ENCODE assay signal across 12 cellular contexts in the genomic region with DNA sequence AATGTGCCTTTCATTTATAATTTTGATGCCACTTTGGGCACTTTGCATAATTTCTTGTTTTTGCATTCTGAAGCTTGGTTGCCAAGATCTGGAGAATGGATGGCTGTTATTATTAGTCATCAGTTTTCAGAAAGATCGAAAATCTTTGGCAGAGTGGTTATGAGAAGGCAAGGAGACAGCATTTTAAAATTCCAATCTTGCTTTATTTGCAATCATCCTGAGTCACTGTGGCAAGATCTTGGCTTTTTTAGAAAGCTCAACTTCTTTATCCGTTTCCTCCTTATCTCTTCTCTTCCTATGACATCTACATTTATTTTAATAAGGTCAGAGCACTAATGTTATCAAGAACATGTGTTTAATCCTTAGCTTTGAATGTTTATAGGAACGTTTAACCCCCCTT. TPM values are rescaled to one million over a fixed set of nuclear protein-coding genes. Genes with fewer than 3 reads are reported as not detected.
A peak's percentile ranks its signal among the peaks of the same experiment; 100 is the strongest.
DNase-seq lines count a peak whose midpoint lies in the region; ATAC-seq and TF ChIP-seq lines count a peak whose summit lies in the region.
"Had no signal": no experiment of that assay in that cellular context is flagged by ENCODE, and none has a peak within 500 bp of the region (broad histone marks: within the 10 kb centered on the region; RNA-seq: fewer than 3 reads in every experiment).

No MANE protein-coding gene starts in this region.

- intact Hi-C loops in Right ventricle myocardium inferior (cut with DNase I) (loop anchor here (2.0 kb wide), 1 partner anchor 32 kb away; a partner anchor contains a TSS), mammary epithelial cell (cut with micrococcal nuclease) (no loop called here), testis (cut with DNase I; ENCODE audit: low total_unique reads) (no loop called here)

- no peaks in the 10 kb centered on the region for H4K20me1 ChIP-seq in mammary epithelial cell (ENCODE audit: insufficient read depth, low read length)

- H3K4me3 ChIP-seq in right atrium auricular region (no peak overlapping the region), mammary epithelial cell (replicated peaks in 1 of 3; ENCODE audit: insufficient read depth in 1 of 3, low read depth in 2 of 3, low read length in 3 of 3) (no peak overlapping the region), testis (no peak overlapping the region)

- no peaks in the 10 kb centered on the region for H3K79me2 ChIP-seq in mammary epithelial cell (ENCODE audit: insufficient read depth, low read length)

- H3K27ac ChIP-seq in right atrium auricular region = peak overlapping the region; percentile 62 to 67
- H3K27ac ChIP-seq in mammary epithelial cell (ENCODE audit: insufficient read depth, low read depth, low read length) = peak overlapping the region; percentile 18
- H3K27ac ChIP-seq in testis = no peak overlapping the region
- H3K27ac ChIP-seq: WERI-Rb-1 had no signal

- in situ Hi-C loops in mammary epithelial cell (cut with MboI; ENCODE audit: low sequenced_read_pairs in 2 of 2) = loop anchor here (25.0 kb wide), 1 partner anchor 471 kb away; no protein-coding TSS in a partner anchor

- H3K4me1 ChIP-seq in right atrium auricular region (peaks cover 0 to 28% of the 10 kb centered on the region in 2 donors), mammary epithelial cell (ENCODE audit: insufficient read depth, low read length) (peaks cover 13% of the 10 kb centered on the region), testis (no peaks in the 10 kb centered on the region)

- H3K27me3 ChIP-seq in right atrium auricular region (no peaks in the 10 kb centered on the region), mammary epithelial cell (ENCODE audit: insufficient read depth, low read length) (no peaks in the 10 kb centered on the region), testis (no peaks in the 10 kb centered on the region)

- no peaks in the 10 kb centered on the region for H3K36me3 ChIP-seq in right atrium auricular region
- H3K36me3 ChIP-seq in mammary epithelial cell (ENCODE audit: insufficient read depth, low read length) = no peaks in the 10 kb centered on the region
- H3K36me3 ChIP-seq in testis (ENCODE audit: low read depth, missing control alignments) = no peaks in the 10 kb centered on the region
- H3K36me3 ChIP-seq: WERI-Rb-1 had no signal

- CTCF ChIA-PET in mammary epithelial cell (lab: Charles Lee; ENCODE audit: low non-redundant PET) = interaction anchor here (0.5 kb wide), 1 partner anchor 328 kb away, joined by 4 read pairs; no protein-coding TSS in a partner anchor

- H2AFZ ChIP-seq in mammary epithelial cell (ENCODE audit: low read depth, low read length) = no peak overlapping the region

- ATAC-seq in Right ventricle myocardium inferior (no peak), GM21526 (IDR thresholded peaks at IDR 0.05; ENCODE audit: low FRiP score, unreplicated experiment) (no peak), GM19463 (IDR thresholded peaks at IDR 0.05; ENCODE audit: unreplicated experiment) (no peak)

- no peaks in the 10 kb centered on the region for H3K9me3 ChIP-seq in right atrium auricular region
- no peaks in the 10 kb centered on the region for H3K9me3 ChIP-seq in mammary epithelial cell (replicated peaks; ENCODE audit: insufficient read depth, low read length)
- no peaks in the 10 kb centered on the region for H3K9me3 ChIP-seq in testis

- TF ChIP-seq POLR2A in testis (IDR thresholded peaks at IDR 0.05) = no peak

- TF ChIP-seq CTCF in right atrium auricular region (IDR thresholded peaks at IDR 0.05) = no peak
- no peak for TF ChIP-seq CTCF in mammary epithelial cell (conservative IDR thresholded peaks at IDR 0.05 in 1 of 2, IDR thresholded peaks at IDR 0.05 in 1 of 2; ENCODE audit: extremely low read depth in 1 of 2, insufficient read depth in 1 of 2, low read depth in 1 of 2, low read length in 2 of 2)
- no peak for TF ChIP-seq CTCF in testis (IDR thresholded peaks at IDR 0.05)

- DNase-seq in right atrium auricular region (ENCODE audit: low spot score) = no peak
- DNase-seq in Right ventricle myocardium inferior (ENCODE audit: missing footprints) = no peak
- DNase-seq in mammary epithelial cell = peak; percentile 61
- DNase-seq in iris pigment epithelial cell (ENCODE audit: low read depth) = peak; percentile 86
- no peak for DNase-seq in cerebellar cortex (ENCODE audit: low spot score)
- no peak for DNase-seq in testis
- DNase-seq: activated T-cell treated with anti-CD3 and anti-CD28 coated beads, Interleukin-2, amount 50 U/mL, for 24 hours; DMS79; NCI-H2029; WERI-Rb-1 had no signal

- dilution Hi-C loops in mammary epithelial cell (cut with HindIII; ENCODE audit: low sequenced_read_pairs) = no loop called here

- WGBS in mammary epithelial cell (ENCODE audit: low coverage, missing lambda C conversion rate) = 56% methylated on average over 3 of the region's 3 CpGs
- WGBS in testis, 2 donors = 65 to 67% methylated on average over 3 of the region's 3 CpGs

- no peak overlapping the region for H3K9ac ChIP-seq in mammary epithelial cell (ENCODE audit: insufficient read depth, low read length)

- H3K4me2 ChIP-seq in mammary epithelial cell (ENCODE audit: insufficient read depth, low read depth, low read length) = no peak overlapping the region

- BruUV-seq in mammary epithelial cell (replicated peaks; lab: Mats Ljungman, UMichigan) = no TSS peak

RNA-seq across cellular contexts. Expression of a gene that starts 31.1 kb away (rescaled TPM):
- total RNA-seq in right atrium auricular region (10 to 100 TPM; 10.2 to 13.4 TPM), Right ventricle myocardium inferior (4.3 TPM), mammary epithelial cell (10 to 100 TPM; 19.2 to 25.3 TPM), testis (10 to 100 TPM in 1 of 2 donors, 1 to 10 TPM in 1; 9.0 to 14.7 TPM)
- polyA plus RNA-seq in mammary epithelial cell (6.3 TPM), testis (ENCODE audit: insufficient read depth, low read depth, low replicate concordance) (9.8 TPM)
- 8.7 TPM for polyA minus RNA-seq in mammary epithelial cell

RNA-seq across cellular contexts. Expression of a gene that starts 33.2 kb away (rescaled TPM):
- 1 to 10 TPM; 4.2 to 5.1 TPM for total RNA-seq in right atrium auricular region
- total RNA-seq in Right ventricle myocardium inferior = 15.8 TPM
- total RNA-seq in mammary epithelial cell = 10 to 100 TPM in 1 of 2 donors, 1 to 10 TPM in 1; 5.8 to 11.4 TPM
- polyA plus RNA-seq in mammary epithelial cell = 6.1 TPM
- polyA minus RNA-seq in mammary epithelial cell = 5.2 TPM
- 10 to 100 TPM; 16.2 TPM for total RNA-seq in testis
- 17.9 TPM for polyA plus RNA-seq in testis (ENCODE audit: insufficient read depth, low read depth, low replicate concordance)

Comparison
In these comparisons a context has a peak if more than half of its experiments do, and no peak if none do; other contexts are left out.
1. DNase-seq: peak in mammary epithelial cell (single experiment) and iris pigment epithelial cell (single experiment); none in right atrium auricular region (single experiment), Right ventricle myocardium inferior (single experiment), cerebellar cortex (single experiment) and testis (single experiment).
2. H3K27ac ChIP-seq: peak in right atrium auricular region (2 of 2) and mammary epithelial cell (single experiment); none in testis (0 of 2).